In genomic region chr5:169765597-169765996, GRCh38 we compare ENCODE assay signal across 24 cellular contexts.
"Had no signal": no experiment of that assay in that cellular context is flagged by ENCODE, and none has a peak within 500 bp of the region (broad histone marks: within the 10 kb centered on the region; RNA-seq: fewer than 3 reads in every experiment).

No MANE protein-coding gene starts in this region.

- H3K27ac Mint-ChIP-seq: activated CD8-positive, alpha-beta T cell treated with anti-CD3 and anti-CD28 coated beads, Interleukin-2, amount 10 ng/mL, durations not matched to agents 7 days and 5 days; activated naive CD8-positive, alpha-beta T cell treated with anti-CD3 and anti-CD28 coated beads for 36 hours; activated T-helper 17 cell treated with anti-CD3 and anti-CD28 coated beads, Interleukin-2, amount 50 U/mL, for 72 hours; mesothelial cell of epicardium; progenitor cell of endocrine pancreas; T-cell; type B pancreatic cell had no signal

- H3K4me3 ChIP-seq: coronary artery, lower lobe of right lung, sigmoid colon, smooth muscle cell, thoracic aorta, vagina had no signal

- H3K9me3 ChIP-seq: lower lobe of right lung, sigmoid colon, thoracic aorta, vagina had no signal

- H3K9me3 Mint-ChIP-seq: activated naive CD8-positive, alpha-beta T cell treated with anti-CD3 and anti-CD28 coated beads for 36 hours; activated T-helper 17 cell treated with anti-CD3 and anti-CD28 coated beads, Interleukin-2, amount 50 U/mL, for 72 hours; mesothelial cell of epicardium; natural killer cell; T-cell had no signal

- H3K36me3 ChIP-seq: sigmoid colon, thoracic aorta, vagina had no signal

- DNase-seq: activated CD4-positive, alpha-beta T cell treated with anti-CD3 and anti-CD28 coated beads, Interleukin-2, amount 50 U/mL, for 1 hour; activated CD8-positive, alpha-beta T cell treated with anti-CD3 and anti-CD28 coated beads, Interleukin-2, amount 10 ng/mL, durations not matched to agents 7 days and 5 days; activated naive CD8-positive, alpha-beta T cell treated with anti-CD3 and anti-CD28 coated beads for 36 hours; activated T-cell treated with anti-CD3 and anti-CD28 coated beads, Interleukin-2, amount 50 U/mL, for 1 hour; cerebellar nuclear complex; lower lobe of right lung; natural killer cell; retina; sigmoid colon; stimulated activated CD4-positive, alpha-beta T cell treated with anti-CD3 and anti-CD28 coated beads, Interleukin-15, amount 100 ng/mL, for 24 hours; stimulated activated CD4-positive, alpha-beta T cell treated with anti-CD3 and anti-CD28 coated beads, Interleukin-2, amount 100 ng/mL, for 48 hours; stimulated activated CD8-positive, alpha-beta memory T cell treated with anti-CD3 and anti-CD28 coated beads, Interleukin-4, amount 100 ng/mL, for 48 hours; stimulated activated naive CD4-positive, alpha-beta T cell; T-cell; T-helper 9 cell had no signal

- H3K27ac ChIP-seq: coronary artery, lower lobe of right lung, sigmoid colon, thoracic aorta, vagina had no signal

- H3K27me3 Mint-ChIP-seq: activated naive CD8-positive, alpha-beta T cell treated with anti-CD3 and anti-CD28 coated beads for 36 hours; activated T-helper 17 cell treated with anti-CD3 and anti-CD28 coated beads, Interleukin-2, amount 50 U/mL, for 72 hours; T-cell had no signal

- H3K4me1 ChIP-seq: lower lobe of right lung, sigmoid colon, vagina had no signal

- H3K4me1 Mint-ChIP-seq: mesothelial cell of epicardium had no signal

- ATAC-seq: activated CD8-positive, alpha-beta T cell treated with anti-CD3 and anti-CD28 coated beads, Interleukin-2, amount 10 ng/mL, durations not matched to agents 7 days and 5 days; activated T-helper 17 cell treated with anti-CD3 and anti-CD28 coated beads, Interleukin-2, amount 50 U/mL, for 72 hours; left lobe of liver; lower lobe of right lung; natural killer cell; T-cell had no signal

- H3K4me3 Mint-ChIP-seq: activated CD8-positive, alpha-beta T cell treated with anti-CD3 and anti-CD28 coated beads, Interleukin-2, amount 10 ng/mL, durations not matched to agents 7 days and 5 days; activated naive CD8-positive, alpha-beta T cell treated with anti-CD3 and anti-CD28 coated beads for 36 hours; activated T-helper 17 cell treated with anti-CD3 and anti-CD28 coated beads, Interleukin-2, amount 50 U/mL, for 72 hours; mesothelial cell of epicardium; natural killer cell; T-cell; type B pancreatic cell had no signal

- H3K27me3 ChIP-seq: sigmoid colon, vagina had no signal

- H3K36me3 Mint-ChIP-seq: mesothelial cell of epicardium, type B pancreatic cell had no signal

- H3K4me2 ChIP-seq: smooth muscle cell had no signal
